ENCODE assay signal across 14 cellular contexts in the genomic region with DNA sequence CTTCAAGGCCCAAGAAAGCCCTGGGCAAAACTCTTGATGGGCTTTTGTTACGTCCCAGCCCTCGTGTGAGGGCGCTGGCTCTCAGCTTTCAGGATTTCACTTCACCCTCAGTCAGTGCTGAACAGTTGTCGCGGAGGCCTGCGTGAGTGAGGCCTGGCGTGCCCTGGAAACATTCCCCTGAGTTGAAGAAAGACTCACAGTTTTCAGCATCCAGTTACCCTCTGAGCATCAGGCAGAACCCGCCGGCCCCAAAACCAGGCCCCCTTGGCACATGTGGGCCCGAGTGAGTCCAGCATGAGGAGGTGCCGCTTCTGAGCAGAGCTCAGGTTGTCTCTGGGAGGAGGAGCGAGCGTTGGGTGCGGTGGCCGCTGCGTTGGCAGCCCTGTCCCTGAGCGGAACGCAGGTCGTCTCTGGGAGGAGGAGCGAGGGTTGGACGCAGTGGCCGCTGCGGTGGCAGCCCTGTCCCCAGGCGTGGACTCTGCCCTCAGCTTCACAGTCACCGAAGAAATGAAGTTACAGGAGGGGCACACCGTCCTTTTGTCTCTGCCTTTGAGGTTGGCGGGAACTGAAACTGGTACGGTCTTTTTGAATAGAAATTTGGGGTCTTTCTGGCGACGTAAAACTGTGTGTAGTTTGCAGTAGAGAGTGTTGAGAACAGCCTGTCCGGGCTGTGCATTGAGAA. TPM values are rescaled to one million over a fixed set of nuclear protein-coding genes. Genes with fewer than 3 reads are reported as not detected.
DNase-seq lines count a peak whose midpoint lies in the region; ATAC-seq and TF ChIP-seq lines count a peak whose summit lies in the region.
"Had no signal": no experiment of that assay in that cellular context is flagged by ENCODE, and none has a peak within 500 bp of the region (broad histone marks: within the 10 kb centered on the region; RNA-seq: fewer than 3 reads in every experiment).

A gene with protein sequence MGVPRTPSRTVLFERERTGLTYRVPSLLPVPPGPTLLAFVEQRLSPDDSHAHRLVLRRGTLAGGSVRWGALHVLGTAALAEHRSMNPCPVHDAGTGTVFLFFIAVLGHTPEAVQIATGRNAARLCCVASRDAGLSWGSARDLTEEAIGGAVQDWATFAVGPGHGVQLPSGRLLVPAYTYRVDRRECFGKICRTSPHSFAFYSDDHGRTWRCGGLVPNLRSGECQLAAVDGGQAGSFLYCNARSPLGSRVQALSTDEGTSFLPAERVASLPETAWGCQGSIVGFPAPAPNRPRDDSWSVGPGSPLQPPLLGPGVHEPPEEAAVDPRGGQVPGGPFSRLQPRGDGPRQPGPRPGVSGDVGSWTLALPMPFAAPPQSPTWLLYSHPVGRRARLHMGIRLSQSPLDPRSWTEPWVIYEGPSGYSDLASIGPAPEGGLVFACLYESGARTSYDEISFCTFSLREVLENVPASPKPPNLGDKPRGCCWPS (plus strand): TSS at position 493 of the 682 bp plus-strand sequence. CDS start 5,292 bp downstream, outside the sequence.

- DNase-seq in SK-N-SH (peak; percentile 51), mesendoderm (peak; percentile 46), thyroid gland (peak; percentile 44), G401 (ENCODE audit: low spot score) (no peak)
- no peak for DNase-seq in stimulated activated naive CD4-positive, alpha-beta T cell (lab: John Stamatoyannopoulos, UW)
- DNase-seq: activated CD4-positive, alpha-beta T cell treated with anti-CD3 and anti-CD28 coated beads, Interleukin-2, amount 50 U/mL, for 1 hour; activated naive CD4-positive, alpha-beta T cell treated with Interleukin-2 at 50 U/mL for 16 hours; foreskin melanocyte; NCI-H82; SW 1271 had no signal

- TF ChIP-seq RAD21 in SK-N-SH (IDR thresholded peaks at IDR 0.05; ENCODE audit: low read length): no peak

- H3K9me2 ChIP-seq in SK-N-SH: no peaks in the 10 kb centered on the region

- ATAC-seq in SK-N-SH treated with all-trans-retinoic acid at 6 μM for 48 hours: no peak
- ATAC-seq in GM18870 (IDR thresholded peaks at IDR 0.05; ENCODE audit: unreplicated experiment): no peak

- H3K23ac ChIP-seq in mesendoderm (ENCODE audit: low read length): no peak within 1 kb of the TSS

- in situ Hi-C loops in G401 (cut with HindIII; ENCODE audit: low sequenced_read_pairs): no loop called here

- no peaks in the 10 kb centered on the region for H4K20me1 ChIP-seq in SK-N-SH (ENCODE audit: insufficient read depth)

- peak within 1 kb of the TSS in 1 of 2 experiments; percentile 97; a peak in 2 of 4 replicates for H3K27ac ChIP-seq in SK-N-SH (ENCODE audit: low read depth in 2 of 2, low read length in 1 of 2)
- H3K27ac ChIP-seq in ectodermal cell (ENCODE audit: insufficient read depth, low read depth, low read length, poor library complexity, severe bottlenecking): peak within 1 kb of the TSS; percentile 36
- H3K27ac ChIP-seq in mesendoderm (ENCODE audit: low read depth, low read length): peak within 1 kb of the TSS; percentile 1
- H3K27ac ChIP-seq in thyroid gland: peak within 1 kb of the TSS; percentile 82 to 90 (median 83)

- H3K4me2 ChIP-seq in SK-N-SH (no peak within 1 kb of the TSS), mesendoderm (ENCODE audit: low read length) (no peak within 1 kb of the TSS)

- no peaks in the 10 kb centered on the region for H3K79me1 ChIP-seq in mesendoderm (ENCODE audit: low read length)

- H2BK120ac ChIP-seq in mesendoderm (ENCODE audit: low read depth, low read length): no peak within 1 kb of the TSS

- POLR2A ChIA-PET in SK-N-SH (lab: Yijun Ruan, JAX): no interaction called here

- H2AFZ ChIP-seq in SK-N-SH (ENCODE audit: low read depth): no peak within 1 kb of the TSS

- no peak within 1 kb of the TSS for H3K4ac ChIP-seq in mesendoderm (ENCODE audit: low read depth, low read length)

- peak within 1 kb of the TSS; percentile 12 for H3K18ac ChIP-seq in mesendoderm (ENCODE audit: low read length)

- no peaks in the 10 kb centered on the region for H3K36me3 ChIP-seq in SK-N-SH (replicated peaks in 1 of 2; ENCODE audit: control insufficient read depth in 1 of 2, insufficient read depth in 2 of 2, low read length in 1 of 2)
- no peaks in the 10 kb centered on the region for H3K36me3 ChIP-seq in ectodermal cell (ENCODE audit: control insufficient read depth, insufficient read depth, low read length)
- H3K36me3 ChIP-seq in mesendoderm (ENCODE audit: control insufficient read depth, insufficient read depth, low read length): no peaks in the 10 kb centered on the region
- no peaks in the 10 kb centered on the region for H3K36me3 ChIP-seq in thyroid gland

- peak within 1 kb of the TSS; percentile 76 for H3K56ac ChIP-seq in mesendoderm (ENCODE audit: low read length)

- no peak within 1 kb of the TSS for H3K9ac ChIP-seq in SK-N-SH
- H3K9ac ChIP-seq in mesendoderm (ENCODE audit: low read length): peak within 1 kb of the TSS; percentile 7

- H3F3A ChIP-seq in SK-N-SH (replicated peaks; ENCODE audit: insufficient read depth): no peaks in the 10 kb centered on the region

- H4K8ac ChIP-seq in mesendoderm (ENCODE audit: low read depth, low read length): no peak within 1 kb of the TSS

- peaks cover 6 to 49% of the 10 kb centered on the region in 2 experiments for H3K4me1 ChIP-seq in SK-N-SH (ENCODE audit: control insufficient read depth in 1 of 2, insufficient read depth in 2 of 2, low read depth in 1 of 2, low read length in 1 of 2)
- H3K4me1 ChIP-seq in ectodermal cell (ENCODE audit: control insufficient read depth, insufficient read depth, low read length): peaks cover 31% of the 10 kb centered on the region
- peaks cover 6% of the 10 kb centered on the region for H3K4me1 ChIP-seq in mesendoderm (ENCODE audit: control insufficient read depth, low read depth, low read length)
- peaks cover 27 to 38% of the 10 kb centered on the region in 2 donors for H3K4me1 ChIP-seq in thyroid gland

- TF ChIP-seq EP300 in SK-N-SH (IDR thresholded peaks at IDR 0.05; ENCODE audit: borderline replicate concordance in 1 of 2, low read depth in 1 of 2, low read length in 1 of 2): no peak

- no peaks in the 10 kb centered on the region for H3K79me2 ChIP-seq in SK-N-SH (ENCODE audit: insufficient read depth)
- H3K79me2 ChIP-seq in mesendoderm (ENCODE audit: control insufficient read depth, insufficient read depth, low read length): no peaks in the 10 kb centered on the region

- intact Hi-C loops in thyroid gland (cut with DNase I): no loop called here

- H2BK15ac ChIP-seq in mesendoderm (replicated peaks; ENCODE audit: low read depth): no peak within 1 kb of the TSS

- CTCF ChIA-PET in SK-N-SH (lab: Yijun Ruan, JAX): interaction anchor here (1.4 kb wide), 1 partner anchor 13 kb away, joined by 3 read pairs; no protein-coding TSS in a partner anchor

- no peak for TF ChIP-seq CTCF in SK-N-SH (IDR thresholded peaks at IDR 0.05)
- no peak for TF ChIP-seq CTCF in thyroid gland (IDR thresholded peaks at IDR 0.05)

- H4K5ac ChIP-seq in mesendoderm (ENCODE audit: low read length): peak within 1 kb of the TSS; percentile 12

- no peaks in the 10 kb centered on the region for H3K9me3 ChIP-seq in SK-N-SH
- H3K9me3 ChIP-seq in ectodermal cell (ENCODE audit: control insufficient read depth, low read length): no peaks in the 10 kb centered on the region
- H3K9me3 ChIP-seq in thyroid gland: no peaks in the 10 kb centered on the region

- H3K4me3 ChIP-seq in SK-N-SH (ENCODE audit: low read depth in 2 of 2, low read length in 1 of 2) (no peak within 1 kb of the TSS), ectodermal cell (ENCODE audit: insufficient read depth, low read depth, low read length) (no peak within 1 kb of the TSS), mesendoderm (ENCODE audit: low read length) (no peak within 1 kb of the TSS), thyroid gland (replicated peaks in 1 of 3) (no peak within 1 kb of the TSS)

- WGBS in SK-N-SH (ENCODE audit: low lambda C conversion rate): 90% methylated on average over 16 of the region's 31 CpGs
- WGBS in ectodermal cell, 2 experiments: 76 to 77% methylated on average over 31 of the region's 31 CpGs
- WGBS in mesendoderm (ENCODE audit: extremely low coverage, insufficient coverage, low lambda C conversion rate): no CpG with 5 or more reads among the region's 31 CpGs
- 86 to 89% methylated on average over 30 to 31 of the region's 31 CpGs for WGBS in thyroid gland, 2 donors

- no peak within 1 kb of the TSS for H2BK5ac ChIP-seq in mesendoderm (ENCODE audit: low read length)

- no peaks in the 10 kb centered on the region for H3K27me3 ChIP-seq in SK-N-SH (ENCODE audit: insufficient read depth)
- H3K27me3 ChIP-seq in ectodermal cell (ENCODE audit: control insufficient read depth, insufficient read depth, low read length, poor library complexity, severe bottlenecking): peaks cover 12% of the 10 kb centered on the region
- no peaks in the 10 kb centered on the region for H3K27me3 ChIP-seq in mesendoderm (ENCODE audit: insufficient read depth, low read length, poor library complexity)
- no peaks in the 10 kb centered on the region for H3K27me3 ChIP-seq in thyroid gland

- H2AK5ac ChIP-seq in mesendoderm (ENCODE audit: low read length): no peak within 1 kb of the TSS

- no peak for TF ChIP-seq POLR2A in thyroid gland (IDR thresholded peaks at IDR 0.05)

TF ChIP-seq in SK-N-SH, 30 proteins besides CTCF, POLR2A, EP300 and RAD21 (continues in another document):
- TF ChIP-seq YY1 (IDR thresholded peaks at IDR 0.05; ENCODE audit: low read depth) (no peak), RFX5 (IDR thresholded peaks at IDR 0.05; ENCODE audit: low read length) (no peak)

TF ChIP-seq in SK-N-SH treated with all-trans-retinoic acid at 6 μM for 48 hours, 23 proteins besides CTCF, POLR2A, EP300 and RAD21 (continues in another document):
- TF ChIP-seq ZNF8 (CRISPR knock-in tag; IDR thresholded peaks at IDR 0.05) (no peak), ESRRG (CRISPR knock-in tag; IDR thresholded peaks at IDR 0.05) (no peak)

RNA-seq across cellular contexts. Expression of the gene that starts here (rescaled TPM):
- polyA plus RNA-seq in SK-N-SH (2012; rRNA removed): 0.05 TPM in 1 of 2 replicates, not detected in the other
- polyA plus RNA-seq in SK-N-SH (2012; cell fraction: cytosol; rRNA removed): 0.03 and 0.07 TPM in 2 replicates
- 0.54 and 0.62 TPM in 2 replicates for polyA plus RNA-seq in SK-N-SH (2012; cell fraction: nucleus; rRNA removed)
- polyA plus RNA-seq in ectodermal cell (2013, experiment 1 of 4): 1.1 TPM
- 0.66 TPM for polyA plus RNA-seq in ectodermal cell (2013, experiment 2 of 4)
- polyA plus RNA-seq in ectodermal cell (2013, experiment 3 of 4): 0.59 TPM
- polyA plus RNA-seq in ectodermal cell (2013, experiment 4 of 4): 0.57 TPM
- 0.04 TPM for polyA plus RNA-seq in mesendoderm (2013, experiment 1 of 2)
- polyA plus RNA-seq in mesendoderm (2013, experiment 2 of 2): 0.04 TPM
- total RNA-seq in thyroid gland: 1 to 10 TPM in 2 of 4 donors, under 1 TPM in 1, not detected in 1; 0.78 to 5.7 (median 1.1) TPM
- total RNA-seq in G401 (2014; rRNA removed; shearing (Covaris generic)): not detected in 2 replicates
- total RNA-seq: A172 had no signal

Comparison
In these comparisons a context has a peak if more than half of its experiments do, and no peak if none do; other contexts are left out.
1. Peak in DNase-seq in SK-N-SH; RNA of the gene not detected or under 1 TPM.
2. DNase-seq: peak in mesendoderm (single experiment) and thyroid gland (2 of 2); none in stimulated activated naive CD4-positive, alpha-beta T cell (0 of 6) and G401 (single experiment).